Comparison of ENCODE assay signal across 4 cellular contexts in the genomic region with DNA sequence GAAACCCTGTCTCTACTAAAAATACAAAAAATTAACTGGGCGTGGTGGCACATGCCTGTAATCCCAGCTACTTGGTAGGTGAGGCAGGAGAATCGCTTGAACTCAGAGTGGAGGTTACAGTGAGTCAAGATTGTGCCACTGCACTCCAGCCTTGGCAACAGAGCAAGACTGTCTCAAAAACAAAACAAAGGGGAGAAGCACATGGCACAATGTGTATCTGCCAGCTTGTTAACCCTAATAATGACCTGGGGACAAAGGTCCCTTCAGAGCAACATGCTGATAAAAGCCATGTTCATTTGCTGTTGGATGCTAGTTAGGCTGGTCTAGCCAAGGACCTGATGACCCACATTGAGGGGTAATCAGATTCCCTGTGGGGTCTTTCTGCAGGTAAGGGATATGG. TPM values are rescaled to one million over a fixed set of nuclear protein-coding genes. Genes with fewer than 3 reads are reported as not detected.
"Had no signal": no experiment of that assay in that cellular context is flagged by ENCODE, and none has a peak within 500 bp of the region (broad histone marks: within the 10 kb centered on the region; RNA-seq: fewer than 3 reads in every experiment).

No MANE protein-coding gene starts in this region.

RNA-seq across cellular contexts. Expression of a gene that starts 11.2 kb away (rescaled TPM):
- total RNA-seq: LHCN-M2, M059J, MCF 10A, NCI-H460 had no signal

RNA-seq across cellular contexts. Expression of a gene that starts 16.5 kb away (rescaled TPM):
- total RNA-seq: LHCN-M2, M059J, MCF 10A, NCI-H460 had no signal

RNA-seq across cellular contexts. Expression of a gene that starts 31.8 kb away (rescaled TPM):
- total RNA-seq: LHCN-M2, M059J, MCF 10A, NCI-H460 had no signal

RNA-seq across cellular contexts. Expression of a gene that starts 51.2 kb away (rescaled TPM):
- total RNA-seq: LHCN-M2, M059J, MCF 10A, NCI-H460 had no signal

RNA-seq across cellular contexts. Expression of a gene that starts 53.8 kb away (rescaled TPM):
- total RNA-seq: LHCN-M2, M059J, MCF 10A, NCI-H460 had no signal
